In genomic region chr13:98537306-98537705, GRCh38 we compare ENCODE assay signal across 1 cellular context.
TF ChIP-seq lines count a peak whose summit lies in the region.

No MANE protein-coding gene starts in this region.

TF ChIP-seq in HepG2, 621 proteins besides CTCF, POLR2A, EP300 and RAD21:
- TF ChIP-seq FOXA1 (IDR thresholded peaks at IDR 0.05): no peak
- peak; percentile 39 for TF ChIP-seq FOXA1 (CRISPR knock-in tag; IDR thresholded peaks at IDR 0.05)
- no peak for TF ChIP-seq MAFF (IDR thresholded peaks at IDR 0.05; ENCODE audit: low read depth, low read length)
- TF ChIP-seq TFAP4 (IDR thresholded peaks at IDR 0.05; ENCODE audit: borderline replicate concordance, low read depth): peak; percentile 72; the same call in 1 of the 2 replicates
- TF ChIP-seq MYC (CRISPR knock-in tag; IDR thresholded peaks at IDR 0.05; ENCODE audit: borderline replicate concordance): no peak
- TF ChIP-seq AGO2 (optimal IDR thresholded peaks at IDR 0.05; ENCODE audit: low read depth, low read length): peak; percentile 35
- TF ChIP-seq ZBTB33 (CRISPR knock-in tag; IDR thresholded peaks at IDR 0.05): peak; percentile 80
- no peak for TF ChIP-seq TERF1 (CRISPR knock-in tag; IDR thresholded peaks at IDR 0.05)
- 0 out of 2 replicates have a peak, but pooled peaks have one; percentile 24 for TF ChIP-seq ZNF766 (CRISPR knock-in tag; IDR thresholded peaks at IDR 0.05; ENCODE audit: borderline replicate concordance)
- TF ChIP-seq SALL1 (CRISPR knock-in tag; IDR thresholded peaks at IDR 0.05): 0 out of 2 replicates have a peak, but pooled peaks have one; percentile 11
- peak; percentile 45; the same call in 1 of the 2 replicates for TF ChIP-seq ZNF687 (CRISPR knock-in tag; IDR thresholded peaks at IDR 0.05)
